In genomic region chr4:150591284-150591874, GRCh38 we compare ENCODE assay signal across 14 cellular contexts. TPM values are rescaled to one million over a fixed set of nuclear protein-coding genes. Genes with fewer than 3 reads are reported as not detected.
DNase-seq lines count a peak whose midpoint lies in the region; ATAC-seq and TF ChIP-seq lines count a peak whose summit lies in the region.
"Had no signal": no experiment of that assay in that cellular context is flagged by ENCODE, and none has a peak within 500 bp of the region (broad histone marks: within the 10 kb centered on the region; RNA-seq: fewer than 3 reads in every experiment).

No MANE protein-coding gene starts in this region.

- H3K23me2 ChIP-seq in H9 (ENCODE audit: insufficient read length, low read depth, low read length, poor library complexity, severe bottlenecking) = no peaks in the 10 kb centered on the region

- H4K91ac ChIP-seq in H9 (ENCODE audit: insufficient read length, low read depth, low read length) = no peak overlapping the region

- H3K23ac ChIP-seq in H9 (ENCODE audit: insufficient read length, low read depth, low read length) = no peak overlapping the region

- no peak overlapping the region for H3K18ac ChIP-seq in H9 (ENCODE audit: insufficient read length, low read depth, low read length)

- H3K27me3 ChIP-seq in H9 (ENCODE audit: insufficient read depth, low read length) = no peaks in the 10 kb centered on the region

- DNase-seq in H9 (peak; percentile 73), NCI-H2107 treated with DMSO at 0.1 percent for 48 hours (lab: John Stamatoyannopoulos, UW; ENCODE audit: unreplicated experiment) (peak; percentile 62), ecto neural progenitor cell (ENCODE audit: low spot score) (peak; percentile 77), omental fat pad (ENCODE audit: low spot score) (no peak)
- no peak for DNase-seq in stimulated activated naive B cell treated with anti-CD40 and anti-IgM and Interleukin-4, amounts not matched to agents 10 μg/mL and 1 μg/mL and 100 μg/mL, for 72 hours
- DNase-seq in naive thymus-derived CD8-positive, alpha-beta T cell = no peak
- DNase-seq: activated CD8-positive, alpha-beta memory T cell treated with anti-CD3 and anti-CD28 coated beads for 24 hours; DMS153; stimulated activated CD4-positive, alpha-beta T cell treated with anti-CD3 and anti-CD28 coated beads, Interleukin-4, amount 100 ng/mL, for 24 hours; stimulated activated naive CD8-positive, alpha-beta T cell treated with anti-CD3 and anti-CD28 coated beads, Interleukin-15, amount 100 ng/mL, for 72 hours had no signal

- H2AFZ ChIP-seq in H9 (ENCODE audit: low read length) = no peak overlapping the region

- peak; percentile 37 for ATAC-seq in omental fat pad (ENCODE audit: low FRiP score)
- no peak for ATAC-seq in esophagus mucosa
- no peak for ATAC-seq in stimulated activated naive B cell treated with anti-CD40 and anti-IgM and Interleukin-4, amounts not matched to agents 10 μg/mL and 1 μg/mL and 100 μg/mL, for 72 hours (replicated peaks)
- no peak for ATAC-seq in naive thymus-derived CD8-positive, alpha-beta T cell
- ATAC-seq: stimulated activated naive CD8-positive, alpha-beta T cell treated with anti-CD3 and anti-CD28 coated beads, Interleukin-15, amount 100 ng/mL, for 72 hours had no signal

- peaks cover 0 to 4% (median 0%) of the 10 kb centered on the region in 3 experiments; a peak in 2 of 7 replicates for H3K36me3 Mint-ChIP-seq in H9 (ENCODE audit: insufficient read depth in 1 of 3, low read depth in 3 of 3)
- H3K36me3 Mint-ChIP-seq in stimulated activated naive B cell treated with anti-CD40 and anti-IgM and Interleukin-4, amounts not matched to agents 10 μg/mL and 1 μg/mL and 100 μg/mL, for 72 hours = peaks cover 9 to 21% of the 10 kb centered on the region in 2 donors
- H3K36me3 Mint-ChIP-seq in naive thymus-derived CD8-positive, alpha-beta T cell = peaks cover 0 to 50% (median 30%) of the 10 kb centered on the region in 3 donors

- TF ChIP-seq CTCF in H9 (conservative IDR thresholded peaks at IDR 0.05) (peak; percentile 33; the same call in 2 of the 3 replicates), omental fat pad (IDR thresholded peaks at IDR 0.05) (no peak)

- H4K20me1 ChIP-seq in H9 (ENCODE audit: control insufficient read depth, insufficient read depth, insufficient read length) = no peaks in the 10 kb centered on the region

- H3K4ac ChIP-seq in H9 (ENCODE audit: low read depth, low read length) = no peak overlapping the region

- H3K27ac ChIP-seq in H9 (ENCODE audit: insufficient read length, low read depth, low read length) = no peak overlapping the region
- H3K27ac ChIP-seq: coronary artery had no signal

- no peak overlapping the region for H2BK120ac ChIP-seq in H9 (ENCODE audit: low read depth, low read length, poor library complexity, severe bottlenecking)

- H3K14ac ChIP-seq in H9 (ENCODE audit: insufficient read depth, low read length) = no peak overlapping the region

- peaks cover 17 to 21% of the 10 kb centered on the region in 2 experiments for H3K4me1 Mint-ChIP-seq in H9
- H3K4me1 Mint-ChIP-seq in stimulated activated naive B cell treated with anti-CD40 and anti-IgM and Interleukin-4, amounts not matched to agents 10 μg/mL and 1 μg/mL and 100 μg/mL, for 72 hours = no peaks in the 10 kb centered on the region
- peaks cover 0 to 3% (median 0%) of the 10 kb centered on the region in 4 donors for H3K4me1 Mint-ChIP-seq in naive thymus-derived CD8-positive, alpha-beta T cell
- H3K4me1 Mint-ChIP-seq: stimulated activated naive CD8-positive, alpha-beta T cell treated with anti-CD3 and anti-CD28 coated beads, Interleukin-15, amount 100 ng/mL, for 72 hours had no signal

- no peaks in the 10 kb centered on the region for H3K9me3 ChIP-seq in H9 (ENCODE audit: control insufficient read depth, low read depth, low read length)

- H3K4me1 ChIP-seq in H9 (ENCODE audit: insufficient read depth, low read length) = peaks cover 7% of the 10 kb centered on the region

- no peak overlapping the region for H2BK15ac ChIP-seq in H9 (ENCODE audit: low read depth, low read length)

- H2BK5ac ChIP-seq in H9 (ENCODE audit: insufficient read length, low read length) = no peak overlapping the region

- H3K9ac ChIP-seq in H9 (ENCODE audit: extremely low read depth, insufficient read length, low read length) = no peak overlapping the region

- no peaks in the 10 kb centered on the region for H3K9me3 Mint-ChIP-seq in H9
- H3K9me3 Mint-ChIP-seq in stimulated activated naive B cell treated with anti-CD40 and anti-IgM and Interleukin-4, amounts not matched to agents 10 μg/mL and 1 μg/mL and 100 μg/mL, for 72 hours = no peaks in the 10 kb centered on the region
- H3K9me3 Mint-ChIP-seq in naive thymus-derived CD8-positive, alpha-beta T cell = no peaks in the 10 kb centered on the region
- H3K9me3 Mint-ChIP-seq: stimulated activated naive CD8-positive, alpha-beta T cell treated with anti-CD3 and anti-CD28 coated beads, Interleukin-15, amount 100 ng/mL, for 72 hours; T-helper 1 cell treated with Interleukin-12 subunit alpha and Interleukin-12 subunit beta and Interleukin-4 antibody, amounts not matched to agents 30 μg/mL and 1 μg/mL, for 36 hours had no signal

- H4K5ac ChIP-seq in H9 (ENCODE audit: insufficient read length, low read depth, low read length) = no peak overlapping the region

- peak overlapping the region; percentile 7 to 94 (median 50); a peak in 3 of 7 replicates for H3K27ac Mint-ChIP-seq in H9
- H3K27ac Mint-ChIP-seq in stimulated activated naive B cell treated with anti-CD40 and anti-IgM and Interleukin-4, amounts not matched to agents 10 μg/mL and 1 μg/mL and 100 μg/mL, for 72 hours = no peak overlapping the region
- peak overlapping the region in 4 of 10 donors; percentile 27 to 56 (median 42) for H3K27ac Mint-ChIP-seq in naive thymus-derived CD8-positive, alpha-beta T cell
- H3K27ac Mint-ChIP-seq: activated naive CD8-positive, alpha-beta T cell; T-helper 1 cell treated with Interleukin-12 subunit alpha and Interleukin-12 subunit beta and Interleukin-4 antibody, amounts not matched to agents 30 μg/mL and 1 μg/mL, for 36 hours had no signal

- no peaks in the 10 kb centered on the region for H3K79me1 ChIP-seq in H9 (ENCODE audit: insufficient read depth, low read depth, low read length, poor library complexity, severe bottlenecking)

- H4K8ac ChIP-seq in H9 (replicated peaks; ENCODE audit: insufficient read length, low read depth, low read length) = no peak overlapping the region

- peak overlapping the region; percentile 17 for H3K4me2 ChIP-seq in H9 (ENCODE audit: insufficient read depth, insufficient read length, low read length)

- H3K4me3 Mint-ChIP-seq in H9 = peak overlapping the region; percentile 42 to 55
- H3K4me3 Mint-ChIP-seq in stimulated activated naive B cell treated with anti-CD40 and anti-IgM and Interleukin-4, amounts not matched to agents 10 μg/mL and 1 μg/mL and 100 μg/mL, for 72 hours = no peak overlapping the region
- no peak overlapping the region for H3K4me3 Mint-ChIP-seq in naive thymus-derived CD8-positive, alpha-beta T cell
- H3K4me3 Mint-ChIP-seq: activated naive CD8-positive, alpha-beta T cell; stimulated activated naive CD8-positive, alpha-beta T cell treated with anti-CD3 and anti-CD28 coated beads, Interleukin-15, amount 100 ng/mL, for 72 hours; T-helper 1 cell treated with Interleukin-12 subunit alpha and Interleukin-12 subunit beta and Interleukin-4 antibody, amounts not matched to agents 30 μg/mL and 1 μg/mL, for 36 hours had no signal

- no peaks in the 10 kb centered on the region for H3K79me2 ChIP-seq in H9 (ENCODE audit: insufficient read depth, low read length)

- H2BK20ac ChIP-seq in H9 (ENCODE audit: low read depth, low read length, poor library complexity, severe bottlenecking) = no peak overlapping the region

- H3K27me3 Mint-ChIP-seq in H9 (ENCODE audit: low read depth) = peaks cover 2% of the 10 kb centered on the region
- H3K27me3 Mint-ChIP-seq in stimulated activated naive B cell treated with anti-CD40 and anti-IgM and Interleukin-4, amounts not matched to agents 10 μg/mL and 1 μg/mL and 100 μg/mL, for 72 hours = no peaks in the 10 kb centered on the region
- no peaks in the 10 kb centered on the region for H3K27me3 Mint-ChIP-seq in naive thymus-derived CD8-positive, alpha-beta T cell
- H3K27me3 Mint-ChIP-seq: activated naive CD8-positive, alpha-beta T cell; stimulated activated naive CD8-positive, alpha-beta T cell treated with anti-CD3 and anti-CD28 coated beads, Interleukin-15, amount 100 ng/mL, for 72 hours had no signal

- no peak overlapping the region for H3K56ac ChIP-seq in H9 (ENCODE audit: insufficient read length, low read depth, low read length)

- POLR2A ChIA-PET in naive thymus-derived CD8-positive, alpha-beta T cell (lab: Charles Lee) = no interaction called here

- H2AK5ac ChIP-seq in H9 (ENCODE audit: insufficient read length, low read length) = no peak overlapping the region

- no peak overlapping the region for H2BK12ac ChIP-seq in H9 (ENCODE audit: insufficient read length, low read depth, low read length)

- no peak overlapping the region for H3T11ph ChIP-seq in H9 (ENCODE audit: low read length)

- 100% methylated on average over 2 of the region's 7 CpGs for WGBS in H9 (ENCODE audit: extremely low coverage, insufficient read length, low lambda C conversion rate)

RNA-seq across cellular contexts. Expression of gene MAB21L2, which starts 9.4 kb away (rescaled TPM):
- not detected in 2 replicates for total RNA-seq in H9 (2021)
- 10 to 100 TPM in 1 of 4 donors, 1 to 10 TPM in 1, not detected in 2; 3.4 to 25.1 TPM for total RNA-seq in omental fat pad
- not detected for total RNA-seq in esophagus mucosa
- not detected for total RNA-seq in naive thymus-derived CD8-positive, alpha-beta T cell
- under 1 TPM in 1 of 3 donors, not detected in 2; 0.07 TPM for polyA plus RNA-seq in naive thymus-derived CD8-positive, alpha-beta T cell

Comparison
In these comparisons a context has a peak if more than half of its experiments do, and no peak if none do; other contexts are left out.
1. DNase-seq: peak in H9 (single experiment), NCI-H2107 treated with DMSO at 0.1 percent for 48 hours (single experiment) and ecto neural progenitor cell (single experiment); none in omental fat pad (single experiment), stimulated activated naive B cell treated with anti-CD40 and anti-IgM and Interleukin-4, amounts not matched to agents 10 μg/mL and 1 μg/mL and 100 μg/mL, for 72 hours (single experiment) and naive thymus-derived CD8-positive, alpha-beta T cell (0 of 10).
2. H3K4me3 Mint-ChIP-seq: peak in H9 (2 of 2); none in stimulated activated naive B cell treated with anti-CD40 and anti-IgM and Interleukin-4, amounts not matched to agents 10 μg/mL and 1 μg/mL and 100 μg/mL, for 72 hours (0 of 2) and naive thymus-derived CD8-positive, alpha-beta T cell (0 of 10).